In genomic region chr19:6199240-6199983, GRCh38 we compare ENCODE assay signal across 8 cellular contexts.
DNase-seq lines count a peak whose midpoint lies in the region; ATAC-seq and TF ChIP-seq lines count a peak whose summit lies in the region.

No MANE protein-coding gene starts in this region.

- H3K9me3 ChIP-seq in Loucy (ENCODE audit: insufficient read depth, low read depth, low read length) (no peaks in the 10 kb centered on the region), RWPE2 (ENCODE audit: severe bottlenecking) (no peaks in the 10 kb centered on the region)

- H3K79me2 ChIP-seq in Loucy (ENCODE audit: insufficient read depth, low read length) = peaks cover 15% of the 10 kb centered on the region; the same call in 1 of the 2 replicates

- H3K27ac Mint-ChIP-seq in nephron = peak overlapping the region; percentile 61 to 86 (median 82)

- H3K27me3 ChIP-seq in Loucy (ENCODE audit: insufficient read depth, low read length, poor library complexity, severe bottlenecking) = no peaks in the 10 kb centered on the region
- no peaks in the 10 kb centered on the region for H3K27me3 ChIP-seq in RWPE2 (ENCODE audit: insufficient read depth, poor library complexity, severe bottlenecking)

- peaks cover 9% of the 10 kb centered on the region for H3K4me1 ChIP-seq in Loucy (ENCODE audit: insufficient read depth, low read length, poor library complexity, severe bottlenecking)
- peaks cover 4% of the 10 kb centered on the region for H3K4me1 ChIP-seq in RWPE2 (ENCODE audit: insufficient read depth, poor library complexity, severe bottlenecking)

- peak overlapping the region; percentile 96 for H3K4me2 ChIP-seq in Loucy (ENCODE audit: low read depth, low read length, poor library complexity, severe bottlenecking)

- H3K27ac ChIP-seq in RWPE2 (ENCODE audit: poor library complexity, severe bottlenecking) = peak overlapping the region; percentile 32

- peaks cover 12% of the 10 kb centered on the region for H3K4me1 Mint-ChIP-seq in nephron

- H3K9me3 Mint-ChIP-seq in nephron = peaks cover 23% of the 10 kb centered on the region

- peaks cover 30% of the 10 kb centered on the region for H3K36me3 Mint-ChIP-seq in nephron (ENCODE audit: low read depth)

- no peaks in the 10 kb centered on the region for H3K36me3 ChIP-seq in Loucy (ENCODE audit: insufficient read depth, low read length)
- H3K36me3 ChIP-seq in RWPE2 (ENCODE audit: low read depth) = no peaks in the 10 kb centered on the region

- peaks cover 3% of the 10 kb centered on the region for H3K27me3 Mint-ChIP-seq in nephron (ENCODE audit: low read depth)

- ATAC-seq in RWPE2 (ENCODE audit: low read depth) = peak; percentile 81
- peak; percentile 88 for ATAC-seq in stimulated activated naive CD8-positive, alpha-beta T cell treated with anti-CD3 and anti-CD28 coated beads, Interleukin-15, Interleukin-2, amounts not matched to agents 100 U/mL and 50 U/mL, for 24 hours

- peak overlapping the region; percentile 89 for H2AFZ ChIP-seq in Loucy (ENCODE audit: low read length)

- no peaks in the 10 kb centered on the region for H3F3A ChIP-seq in Loucy (ENCODE audit: low read depth)

- no peaks in the 10 kb centered on the region for H4K20me1 ChIP-seq in Loucy (ENCODE audit: insufficient read depth, low read length, poor library complexity, severe bottlenecking)

- peak overlapping the region; percentile 96 to 100 (median 97) for H3K4me3 Mint-ChIP-seq in nephron

- peak; percentile 97 for DNase-seq in ELR (ENCODE audit: low read depth)
- peak; percentile 98 for DNase-seq in H4 (ENCODE audit: low spot score)
- peak; percentile 92 for DNase-seq in RWPE2 (ENCODE audit: low spot score)
- peak; percentile 100 for DNase-seq in activated effector memory CD4-positive, alpha-beta T cell treated with anti-CD3 and anti-CD28 coated beads, Interleukin-2, amount 50 U/mL, for 16 hours
- peak; percentile 99 for DNase-seq in fibroblast of the conjunctiva (ENCODE audit: low read depth)
- DNase-seq in stimulated activated naive CD8-positive, alpha-beta T cell treated with anti-CD3 and anti-CD28 coated beads, Interleukin-15, Interleukin-2, amounts not matched to agents 100 U/mL and 50 U/mL, for 24 hours = peak; percentile 99

- no peaks in the 10 kb centered on the region for H3K9me2 ChIP-seq in Loucy (replicated peaks; ENCODE audit: low read depth, low read length)

- H3K9ac ChIP-seq in Loucy (ENCODE audit: low read depth, low read length, poor library complexity, severe bottlenecking) = peak overlapping the region; percentile 91

- no peak for TF ChIP-seq CTCF in Loucy (conservative IDR thresholded peaks at IDR 0.05; ENCODE audit: low read length)
- TF ChIP-seq CTCF in RWPE2 (IDR thresholded peaks at IDR 0.05; ENCODE audit: poor library complexity, severe bottlenecking) = no peak
- TF ChIP-seq CTCF in nephron (IDR thresholded peaks at IDR 0.05; ENCODE audit: unreplicated experiment in 3 of 3) = peak; percentile 50 to 54 (median 50)

- H3K4me3 ChIP-seq in Loucy (ENCODE audit: low read length, poor library complexity, severe bottlenecking) (peak overlapping the region; percentile 90), RWPE2 (ENCODE audit: severe bottlenecking) (peak overlapping the region; percentile 61)

Comparison
In these comparisons a context has a peak if more than half of its experiments do, and no peak if none do; other contexts are left out.
1. Peak in every context shown above with its lines: DNase-seq, ATAC-seq, H3K4me3 ChIP-seq and H3K27ac ChIP-seq.
2. CTCF ChIP-seq: peak in nephron (3 of 3); none in Loucy (single experiment) and RWPE2 (single experiment).